Comparison of ENCODE assay signal across 26 cellular contexts in genomic region chrX:78769933-78770332, GRCh38. TPM values are rescaled to one million over a fixed set of nuclear protein-coding genes. Genes with fewer than 3 reads are reported as not detected.
"Had no signal": no experiment of that assay in that cellular context is flagged by ENCODE, and none has a peak within 500 bp of the region (broad histone marks: within the 10 kb centered on the region; RNA-seq: fewer than 3 reads in every experiment).

No MANE protein-coding gene starts in this region.

- H3K27me3 Mint-ChIP-seq: activated naive CD8-positive, alpha-beta T cell treated with anti-CD3 and anti-CD28 coated beads for 36 hours; effector memory CD8-positive, alpha-beta T cell had no signal

- ATAC-seq: activated CD4-positive, CD25-positive, alpha-beta regulatory T cell treated with anti-CD3 and anti-CD28 coated beads, Interleukin-2, amount 50 U/mL, for 24 hours; body of pancreas; effector memory CD8-positive, alpha-beta T cell; foreskin keratinocyte; heart right ventricle; left lung; lower lobe of right lung; T-cell had no signal

- H3K4me1 ChIP-seq: adrenal gland, body of pancreas, colonic mucosa, foreskin keratinocyte, heart right ventricle, left lung, lower lobe of right lung, right atrium auricular region, spleen, testis, transverse colon had no signal

- H3K27ac Mint-ChIP-seq: activated naive CD8-positive, alpha-beta T cell treated with anti-CD3 and anti-CD28 coated beads for 36 hours; effector memory CD8-positive, alpha-beta T cell; T-cell had no signal

- DNase-seq: activated CD4-positive, alpha-beta T cell treated with anti-CD3 and anti-CD28 coated beads for 48 hours; activated CD4-positive, alpha-beta T cell treated with anti-CD3 and anti-CD28 coated beads, Interleukin-2, amount 50 U/mL, for 48 hours; activated CD8-positive, alpha-beta memory T cell treated with anti-CD3 and anti-CD28 coated beads for 24 hours; activated effector memory CD4-positive, alpha-beta T cell treated with Interleukin-2 at 50 U/mL for 16 hours; activated naive CD4-positive, alpha-beta T cell treated with Interleukin-2 at 50 U/mL for 16 hours; activated naive CD8-positive, alpha-beta T cell treated with anti-CD3 and anti-CD28 coated beads for 36 hours; adrenal gland; aorta; body of pancreas; cerebellar nuclear complex; colonic mucosa; effector memory CD8-positive, alpha-beta T cell; foreskin keratinocyte; heart right ventricle; left lung; lower lobe of right lung; mesendoderm; spleen; stimulated activated naive CD4-positive, alpha-beta T cell treated with Interleukin-2 at 50 U/mL for 16 hours; T-cell; testis; transverse colon had no signal

- H3K9me3 Mint-ChIP-seq: activated naive CD8-positive, alpha-beta T cell treated with anti-CD3 and anti-CD28 coated beads for 36 hours; effector memory CD8-positive, alpha-beta T cell; T-cell had no signal

- H3K36me3 Mint-ChIP-seq: activated naive CD8-positive, alpha-beta T cell treated with anti-CD3 and anti-CD28 coated beads for 36 hours; T-cell had no signal

- H3K27me3 ChIP-seq: body of pancreas, cardiac muscle cell, colonic mucosa, foreskin keratinocyte, heart right ventricle, left lung, right atrium auricular region, spleen, testis, transverse colon had no signal

- H3K9me3 ChIP-seq: adrenal gland, body of pancreas, colonic mucosa, heart right ventricle, left lung, lower lobe of right lung, right atrium auricular region, spleen, testis, transverse colon had no signal

- H3K4me3 Mint-ChIP-seq: activated naive CD8-positive, alpha-beta T cell treated with anti-CD3 and anti-CD28 coated beads for 36 hours; effector memory CD8-positive, alpha-beta T cell; T-cell had no signal

- H3K4me3 ChIP-seq: adrenal gland, body of pancreas, cardiac muscle cell, colonic mucosa, heart right ventricle, left lung, lower lobe of right lung, right atrium auricular region, spleen, testis, transverse colon had no signal

- H3K4me1 Mint-ChIP-seq: activated naive CD8-positive, alpha-beta T cell treated with anti-CD3 and anti-CD28 coated beads for 36 hours had no signal

- H3K27ac ChIP-seq: adrenal gland, body of pancreas, cardiac muscle cell, colonic mucosa, foreskin keratinocyte, heart right ventricle, left lung, lower lobe of right lung, right atrium auricular region, spleen, testis, transverse colon had no signal

- H3K36me3 ChIP-seq: adrenal gland, cardiac muscle cell, colonic mucosa, heart right ventricle, left lung, lower lobe of right lung, right atrium auricular region, spleen, transverse colon had no signal

RNA-seq across cellular contexts. Expression of gene LPAR4, which starts 22.4 kb away (rescaled TPM):
- total RNA-seq: activated naive CD8-positive, alpha-beta T cell treated with anti-CD3 and anti-CD28 coated beads for 36 hours; foreskin keratinocyte; T-cell; T-helper 2 cell treated with Interferon-gamma antibody and Interleukin-4, amounts not matched to agents 100 ng/mL and 5 ng/mL, for 36 hours had no signal
